Comparison of ENCODE assay signal across 10 cellular contexts in genomic region chr20:43721429-43722152, GRCh38. TPM values are rescaled to one million over a fixed set of nuclear protein-coding genes. Genes with fewer than 3 reads are reported as not detected.
DNase-seq lines count a peak whose midpoint lies in the region; ATAC-seq and TF ChIP-seq lines count a peak whose summit lies in the region.
"Had no signal": no experiment of that assay in that cellular context is flagged by ENCODE, and none has a peak within 500 bp of the region (broad histone marks: within the 10 kb centered on the region; RNA-seq: fewer than 3 reads in every experiment).

No MANE protein-coding gene starts in this region.

- H3K9me3 Mint-ChIP-seq in central memory CD8-positive, alpha-beta T cell = no peaks in the 10 kb centered on the region
- peaks cover 0 to 14% of the 10 kb centered on the region in 2 donors for H3K9me3 Mint-ChIP-seq in stimulated activated naive CD8-positive, alpha-beta T cell treated with anti-CD3 and anti-CD28 coated beads, Interleukin-15, amount 100 ng/mL, for 72 hours

- H3K4me3 Mint-ChIP-seq in central memory CD8-positive, alpha-beta T cell = peak overlapping the region; percentile 21
- peak overlapping the region; percentile 65 to 83 for H3K4me3 Mint-ChIP-seq in stimulated activated naive CD8-positive, alpha-beta T cell treated with anti-CD3 and anti-CD28 coated beads, Interleukin-15, amount 100 ng/mL, for 72 hours

- ATAC-seq in Right ventricle myocardium inferior (peak; percentile 44), left ventricle myocardium superior (no peak), psoas muscle (no peak)
- no peak for ATAC-seq in central memory CD8-positive, alpha-beta T cell (replicated peaks; ENCODE audit: extremely low read depth, poor library complexity, severe bottlenecking)
- ATAC-seq in stimulated activated naive CD8-positive, alpha-beta T cell treated with anti-CD3 and anti-CD28 coated beads, Interleukin-15, amount 100 ng/mL, for 72 hours = peak; percentile 76

- H3K9me3 ChIP-seq in psoas muscle = no peaks in the 10 kb centered on the region

- no peak overlapping the region for H3K4me3 ChIP-seq in psoas muscle

- no peaks in the 10 kb centered on the region for H3K4me1 ChIP-seq in psoas muscle

- no peak overlapping the region for H3K27ac Mint-ChIP-seq in central memory CD8-positive, alpha-beta T cell (ENCODE audit: low read depth)
- peak overlapping the region; percentile 12 to 87 for H3K27ac Mint-ChIP-seq in stimulated activated naive CD8-positive, alpha-beta T cell treated with anti-CD3 and anti-CD28 coated beads, Interleukin-15, amount 100 ng/mL, for 72 hours

- DNase-seq in Right ventricle myocardium inferior (ENCODE audit: missing footprints) = no peak
- no peak for DNase-seq in left ventricle myocardium superior
- peak; percentile 83 for DNase-seq in NCI-H2171 (lab: John Stamatoyannopoulos, UW)
- DNase-seq in central memory CD8-positive, alpha-beta T cell (ENCODE audit: low spot score in 2 of 2) = no peak
- no peak for DNase-seq in stimulated activated naive CD8-positive, alpha-beta T cell treated with anti-CD3 and anti-CD28 coated beads, Interleukin-15, amount 100 ng/mL, for 72 hours
- no peak for DNase-seq in ecto neural progenitor cell (ENCODE audit: low spot score)
- no peak for DNase-seq in psoas muscle
- DNase-seq in cerebellum (ENCODE audit: low spot score) = no peak

- TF ChIP-seq CTCF in psoas muscle (IDR thresholded peaks at IDR 0.05) = no peak

- no peaks in the 10 kb centered on the region for H3K27me3 Mint-ChIP-seq in central memory CD8-positive, alpha-beta T cell
- no peaks in the 10 kb centered on the region for H3K27me3 Mint-ChIP-seq in stimulated activated naive CD8-positive, alpha-beta T cell treated with anti-CD3 and anti-CD28 coated beads, Interleukin-15, amount 100 ng/mL, for 72 hours

- H3K36me3 Mint-ChIP-seq in central memory CD8-positive, alpha-beta T cell (ENCODE audit: insufficient read depth) = no peaks in the 10 kb centered on the region

- no peak overlapping the region for H3K27ac ChIP-seq in psoas muscle

- WGBS in psoas muscle, 3 donors = 15 to 22% (median 21%) methylated on average over 15 of the region's 15 CpGs

- H3K27me3 ChIP-seq in psoas muscle (ENCODE audit: insufficient read depth in 3 of 3, low read length in 2 of 3) = peaks cover 0 to 2% (median 0%) of the 10 kb centered on the region in 3 donors

- peaks cover 5% of the 10 kb centered on the region for H3K4me1 Mint-ChIP-seq in central memory CD8-positive, alpha-beta T cell
- peaks cover 72% of the 10 kb centered on the region for H3K4me1 Mint-ChIP-seq in stimulated activated naive CD8-positive, alpha-beta T cell treated with anti-CD3 and anti-CD28 coated beads, Interleukin-15, amount 100 ng/mL, for 72 hours

- no peaks in the 10 kb centered on the region for H3K36me3 ChIP-seq in psoas muscle (ENCODE audit: insufficient read depth in 1 of 2, low read depth in 1 of 2)

- intact Hi-C loops in Right ventricle myocardium inferior (cut with DNase I) (no loop called here), left ventricle myocardium superior (cut with micrococcal nuclease) (no loop called here), psoas muscle (cut with DNase I) (no loop called here)

RNA-seq across cellular contexts. Expression of gene GTSF1L, which starts 5.2 kb away (rescaled TPM):
- total RNA-seq in Right ventricle myocardium inferior (not detected), left ventricle myocardium superior (not detected), psoas muscle (not detected), cerebellum (not detected)
- polyA plus RNA-seq in psoas muscle = not detected
- total RNA-seq: glomerular endothelial cell, ureter had no signal

RNA-seq across cellular contexts. Expression of gene MYBL2, which starts 54.7 kb away (rescaled TPM):
- total RNA-seq in Right ventricle myocardium inferior = 1.4 TPM
- 0.84 TPM for total RNA-seq in left ventricle myocardium superior
- under 1 TPM in 1 of 4 donors, not detected in 3; 0.17 TPM for total RNA-seq in psoas muscle
- polyA plus RNA-seq in psoas muscle = under 1 TPM in 2 of 3 donors, not detected in 1; 0.05 to 0.10 TPM
- 2.4 TPM for total RNA-seq in cerebellum

Comparison
In these comparisons a context has a peak if more than half of its experiments do, and no peak if none do; other contexts are left out.
1. ATAC-seq: peak in Right ventricle myocardium inferior (single experiment) and stimulated activated naive CD8-positive, alpha-beta T cell treated with anti-CD3 and anti-CD28 coated beads, Interleukin-15, amount 100 ng/mL, for 72 hours (single experiment); none in left ventricle myocardium superior (single experiment), central memory CD8-positive, alpha-beta T cell (single experiment) and psoas muscle (0 of 4).